Comparison of ENCODE assay signal across 19 cellular contexts in genomic region chrX:107485019-107485418, GRCh38. TPM values are rescaled to one million over a fixed set of nuclear protein-coding genes. Genes with fewer than 3 reads are reported as not detected.
A peak's percentile ranks its signal among the peaks of the same experiment; 100 is the strongest.
DNase-seq lines count a peak whose midpoint lies in the region; ATAC-seq and TF ChIP-seq lines count a peak whose summit lies in the region.
"Had no signal": no experiment of that assay in that cellular context is flagged by ENCODE, and none has a peak within 500 bp of the region (broad histone marks: within the 10 kb centered on the region; RNA-seq: fewer than 3 reads in every experiment).

No MANE protein-coding gene starts in this region.

- TF ChIP-seq CTCF in GM12865 (IDR thresholded peaks at IDR 0.05; ENCODE audit: insufficient read depth, low read depth, low read length, missing control alignments) (peak; percentile 24), brain (conservative IDR thresholded peaks at IDR 0.05) (peak; percentile 14 to 18), nephron (IDR thresholded peaks at IDR 0.05; ENCODE audit: unreplicated experiment in 3 of 3) (no peak)

- no peak overlapping the region for H3K4me3 ChIP-seq in GM12865 (ENCODE audit: low read depth, low read length)
- H3K4me3 ChIP-seq: breast epithelium, dorsolateral prefrontal cortex, left ventricle myocardium inferior, thoracic aorta had no signal

- H3K4me1 Mint-ChIP-seq in brain (peaks cover 54% of the 10 kb centered on the region), nephron (peaks cover 24% of the 10 kb centered on the region)
- peaks cover 13 to 21% of the 10 kb centered on the region in 2 donors for H3K4me1 Mint-ChIP-seq in effector memory CD8-positive, alpha-beta T cell (ENCODE audit: low read depth in 2 of 2)
- H3K4me1 Mint-ChIP-seq: activated CD4-positive, alpha-beta T cell treated with anti-CD3 and anti-CD28 coated beads, Interleukin-2, amount 10 ng/mL, durations not matched to agents 24 days and 14 days had no signal

- peaks cover 4% of the 10 kb centered on the region for H3K27me3 Mint-ChIP-seq in brain
- H3K27me3 Mint-ChIP-seq in nephron (ENCODE audit: low read depth), result peaks cover 3% of the 10 kb centered on the region
- no peaks in the 10 kb centered on the region for H3K27me3 Mint-ChIP-seq in effector memory CD8-positive, alpha-beta T cell

- H3K9me3 Mint-ChIP-seq in brain (peaks cover 0 to 3% (median 0%) of the 10 kb centered on the region in 5 experiments), nephron (peaks cover 3% of the 10 kb centered on the region)
- no peaks in the 10 kb centered on the region for H3K9me3 Mint-ChIP-seq in effector memory CD8-positive, alpha-beta T cell
- no peaks in the 10 kb centered on the region for H3K9me3 Mint-ChIP-seq in activated naive CD4-positive, alpha-beta T cell treated with anti-CD3 and anti-CD28 coated beads, Interleukin-2, amount 50 U/mL, for 72 hours
- H3K9me3 Mint-ChIP-seq: activated CD4-positive, alpha-beta T cell treated with anti-CD3 and anti-CD28 coated beads, Interleukin-2, amount 10 ng/mL, durations not matched to agents 24 days and 14 days had no signal

- H3K4me3 Mint-ChIP-seq in brain, result peak overlapping the region in 1 of 5 experiments; percentile 9
- H3K4me3 Mint-ChIP-seq in nephron, result peak overlapping the region in 1 of 3 experiments; percentile 6
- no peak overlapping the region for H3K4me3 Mint-ChIP-seq in effector memory CD8-positive, alpha-beta T cell
- H3K4me3 Mint-ChIP-seq: activated CD4-positive, alpha-beta T cell treated with anti-CD3 and anti-CD28 coated beads, Interleukin-2, amount 10 ng/mL, durations not matched to agents 24 days and 14 days had no signal

- DNase-seq in GM12865 (ENCODE audit: low read depth) (peak; percentile 3), NCI-H524 treated with DMSO at 0.1 percent for 48 hours (lab: John Stamatoyannopoulos, UW) (peak; percentile 29)
- no peak for DNase-seq in stimulated activated CD4-positive, alpha-beta T cell treated with anti-CD3 and anti-CD28 coated beads, Interleukin-15, amount 100 ng/mL, for 24 hours
- DNase-seq in effector memory CD8-positive, alpha-beta T cell, result no peak
- DNase-seq in activated naive CD4-positive, alpha-beta T cell treated with anti-CD3 and anti-CD28 coated beads, Interleukin-2, amount 50 U/mL, for 72 hours (ENCODE audit: low spot score in 2 of 2), result no peak
- DNase-seq: activated CD4-positive, alpha-beta T cell treated with anti-CD3 and anti-CD28 coated beads, Interleukin-2, amount 10 ng/mL, durations not matched to agents 24 days and 14 days; activated CD8-positive, alpha-beta memory T cell treated with anti-CD3 and anti-CD28 coated beads, Interleukin-2, amount 50 U/mL, for 48 hours; activated naive CD4-positive, alpha-beta T cell treated with Interleukin-2 at 50 U/mL for 16 hours; dorsolateral prefrontal cortex; GOT3; stimulated activated CD4-positive, alpha-beta T cell treated with anti-CD3 and anti-CD28 coated beads, Interleukin-4, amount 100 ng/mL, for 24 hours; stimulated activated CD8-positive, alpha-beta memory T cell treated with anti-CD3 and anti-CD28 coated beads, Interleukin-4, amount 100 ng/mL, for 48 hours had no signal

- H3K27ac Mint-ChIP-seq in brain (peak overlapping the region in 3 of 5 experiments; percentile 84 to 91 (median 89)), nephron (peak overlapping the region; percentile 38 to 81 (median 61))
- H3K27ac Mint-ChIP-seq in effector memory CD8-positive, alpha-beta T cell, result no peak overlapping the region
- no peak overlapping the region for H3K27ac Mint-ChIP-seq in activated naive CD4-positive, alpha-beta T cell treated with anti-CD3 and anti-CD28 coated beads, Interleukin-2, amount 50 U/mL, for 72 hours
- H3K27ac Mint-ChIP-seq: activated CD4-positive, alpha-beta T cell treated with anti-CD3 and anti-CD28 coated beads, Interleukin-2, amount 10 ng/mL, durations not matched to agents 24 days and 14 days had no signal

- ATAC-seq in effector memory CD8-positive, alpha-beta T cell (replicated peaks), result no peak
- ATAC-seq in activated naive CD4-positive, alpha-beta T cell treated with anti-CD3 and anti-CD28 coated beads, Interleukin-2, amount 50 U/mL, for 72 hours, result no peak

- H3K36me3 Mint-ChIP-seq in brain, result no peaks in the 10 kb centered on the region
- H3K36me3 Mint-ChIP-seq in nephron (ENCODE audit: low read depth), result no peaks in the 10 kb centered on the region
- H3K36me3 Mint-ChIP-seq in effector memory CD8-positive, alpha-beta T cell (ENCODE audit: insufficient read depth), result peaks cover 4% of the 10 kb centered on the region
- no peaks in the 10 kb centered on the region for H3K36me3 Mint-ChIP-seq in activated naive CD4-positive, alpha-beta T cell treated with anti-CD3 and anti-CD28 coated beads, Interleukin-2, amount 50 U/mL, for 72 hours

RNA-seq across cellular contexts. Expression of gene FRMPD3, which starts 35.6 kb away (rescaled TPM):
- 1.0 TPM for polyA plus RNA-seq in brain (ENCODE audit: insufficient read depth, low read depth, low replicate concordance)
- not detected for total RNA-seq in activated naive CD4-positive, alpha-beta T cell treated with anti-CD3 and anti-CD28 coated beads, Interleukin-2, amount 50 U/mL, for 72 hours
- total RNA-seq: activated CD4-positive, alpha-beta T cell treated with anti-CD3 and anti-CD28 coated beads, Interleukin-2, amount 10 ng/mL, durations not matched to agents 24 days and 14 days; fibroblast of lung; left ventricle myocardium inferior; osteocyte had no signal

Comparison
In these comparisons a context has a peak if more than half of its experiments do, and no peak if none do; other contexts are left out.
1. DNase-seq: peak in GM12865 (single experiment) and NCI-H524 treated with DMSO at 0.1 percent for 48 hours (single experiment); none in stimulated activated CD4-positive, alpha-beta T cell treated with anti-CD3 and anti-CD28 coated beads, Interleukin-15, amount 100 ng/mL, for 24 hours (single experiment), effector memory CD8-positive, alpha-beta T cell (0 of 3) and activated naive CD4-positive, alpha-beta T cell treated with anti-CD3 and anti-CD28 coated beads, Interleukin-2, amount 50 U/mL, for 72 hours (0 of 2).
2. CTCF ChIP-seq: peak in GM12865 (single experiment) and brain (2 of 2); none in nephron (0 of 3).
3. H3K27ac Mint-ChIP-seq: peak in brain (3 of 5) and nephron (3 of 3); none in effector memory CD8-positive, alpha-beta T cell (0 of 2) and activated naive CD4-positive, alpha-beta T cell treated with anti-CD3 and anti-CD28 coated beads, Interleukin-2, amount 50 U/mL, for 72 hours (0 of 2).